In genomic region chr3:14178247-14179113, GRCh38 we compare ENCODE assay signal across 1 cellular context.
TF ChIP-seq lines count a peak whose summit lies in the region.

TSS of gene LSM3 (plus strand) at chr3:14178817. CDS start at chr3:14178861, 44 bp downstream.
TSS of gene XPC (minus strand) at chr3:14178601. CDS start at chr3:14178568, 33 bp downstream.

TF ChIP-seq in K562, 482 proteins besides CTCF, POLR2A, EP300 and RAD21 (continued from another document and continues in another):
- no peak for TF ChIP-seq U2AF2 (optimal IDR thresholded peaks at IDR 0.05; ENCODE audit: low read depth, low read length)
- TF ChIP-seq SRSF1 (IDR thresholded peaks at IDR 0.05; ENCODE audit: low read depth, low read length) = no peak
- peak; percentile 90 to 91 for TF ChIP-seq NRF1 (conservative IDR thresholded peaks at IDR 0.05 in 1 of 2, IDR thresholded peaks at IDR 0.05 in 1 of 2)
- TF ChIP-seq RNF2 (IDR thresholded peaks at IDR 0.05) = no peak
- TF ChIP-seq MCM7 (IDR thresholded peaks at IDR 0.05) = no peak
- TF ChIP-seq ZKSCAN8 (CRISPR knock-in tag; IDR thresholded peaks at IDR 0.05) = no peak
- TF ChIP-seq FOXK1 (CRISPR knock-in tag; IDR thresholded peaks at IDR 0.05; ENCODE audit: borderline replicate concordance) = peak; percentile 78; the same call in 1 of the 2 replicates
- TF ChIP-seq SMAD4 (CRISPR knock-in tag; conservative IDR thresholded peaks at IDR 0.05) = peak; percentile 95
- TF ChIP-seq ZBTB7A (IDR thresholded peaks at IDR 0.05; ENCODE audit: borderline replicate concordance, control insufficient read depth, low read depth, low read length) = peak; percentile 56; the same call in 1 of the 2 replicates
- peak; percentile 72 for TF ChIP-seq EGR1 (conservative IDR thresholded peaks at IDR 0.05)
- no peak for TF ChIP-seq SMARCC2 (IDR thresholded peaks at IDR 0.05; ENCODE audit: low read depth)
- peak; percentile 100 for TF ChIP-seq RBFOX2 (IDR thresholded peaks at IDR 0.05; ENCODE audit: low read depth, low read length)
- peak; percentile 90 for TF ChIP-seq CCNT2 (IDR thresholded peaks at IDR 0.05; ENCODE audit: borderline replicate concordance, extremely low read depth, insufficient read length, low read depth, low read length)
- TF ChIP-seq JUNB (CRISPR knock-in tag; conservative IDR thresholded peaks at IDR 0.05) = no peak
- peak; percentile 75; the same call in 1 of the 2 replicates for TF ChIP-seq THAP7 (CRISPR knock-in tag; IDR thresholded peaks at IDR 0.05)
- TF ChIP-seq CXXC5 (CRISPR knock-in tag; IDR thresholded peaks at IDR 0.05) = peak; percentile 94
- TF ChIP-seq ZNF76 (CRISPR knock-in tag; IDR thresholded peaks at IDR 0.05; ENCODE audit: borderline replicate concordance) = 0 out of 2 replicates have a peak, but pooled peaks have one; percentile 71
- peak; percentile 87 for TF ChIP-seq TFAP4 (CRISPR knock-in tag; IDR thresholded peaks at IDR 0.05; ENCODE audit: borderline replicate concordance)
- 0 out of 2 replicates have a peak, but pooled peaks have one; percentile 33 for TF ChIP-seq MTA1 (IDR thresholded peaks at IDR 0.05; ENCODE audit: borderline replicate concordance)
- 0 out of 4 replicates have a peak, but pooled peaks of 1 of the 2 experiments have one; percentile 33 for TF ChIP-seq TBL1XR1 (IDR thresholded peaks at IDR 0.05; ENCODE audit: low read length in 2 of 2)
- no peak for TF ChIP-seq ZNF3 (CRISPR knock-in tag; IDR thresholded peaks at IDR 0.05)
- peak; percentile 44; the same call in 1 of the 2 replicates for TF ChIP-seq ZNF316 (IDR thresholded peaks at IDR 0.05)
- TF ChIP-seq ELF1 (tag; IDR thresholded peaks at IDR 0.05) = peak; percentile 99
- peak; percentile 80 to 81 for TF ChIP-seq NONO (IDR thresholded peaks at IDR 0.05; ENCODE audit: low read depth in 2 of 2, low read length in 1 of 2)
- peak; percentile 90 for TF ChIP-seq ZBTB1 (CRISPR knock-in tag; IDR thresholded peaks at IDR 0.05; ENCODE audit: borderline replicate concordance, low read depth)
- no peak for TF ChIP-seq ZNF324 (CRISPR knock-in tag; IDR thresholded peaks at IDR 0.05)
- TF ChIP-seq MAX (CRISPR knock-in tag; IDR thresholded peaks at IDR 0.05) = peak; percentile 87
- TF ChIP-seq BRD4 (IDR thresholded peaks at IDR 0.05) = peak; percentile 48; the same call in 1 of the 2 replicates
- 0 out of 2 replicates have a peak, but pooled peaks have one; percentile 31 for TF ChIP-seq ZNF134 (CRISPR knock-in tag; conservative IDR thresholded peaks at IDR 0.05)
- TF ChIP-seq HINFP (tag; conservative IDR thresholded peaks at IDR 0.05; ENCODE audit: low read depth) = peak; percentile 64
- peak; percentile 97 for TF ChIP-seq C11orf30 (IDR thresholded peaks at IDR 0.05; ENCODE audit: low read depth)
- no peak for TF ChIP-seq HDGF (IDR thresholded peaks at IDR 0.05)
- TF ChIP-seq MEIS2 (IDR thresholded peaks at IDR 0.05; ENCODE audit: partially characterized antibody) = peak; percentile 29
- peak; percentile 82 to 87; a peak in 2 of 4 replicates for TF ChIP-seq SIN3A (IDR thresholded peaks at IDR 0.05; ENCODE audit: borderline replicate concordance in 2 of 2, control insufficient read depth in 1 of 2, low read depth in 2 of 2, low read length in 2 of 2)
- TF ChIP-seq ZFP91 (CRISPR knock-in tag; IDR thresholded peaks at IDR 0.05) = 0 out of 2 replicates have a peak, but pooled peaks have one; percentile 20
- peak; percentile 25 for TF ChIP-seq NEUROD1 (IDR thresholded peaks at IDR 0.05; ENCODE audit: borderline replicate concordance, low read depth, low read length, partially characterized antibody)
- TF ChIP-seq ARID2 (IDR thresholded peaks at IDR 0.05) = 0 out of 2 replicates have a peak, but pooled peaks have one; percentile 15
- peak; percentile 87 for TF ChIP-seq E2F4 (CRISPR knock-in tag; IDR thresholded peaks at IDR 0.05; ENCODE audit: low read depth)
- TF ChIP-seq CBFA2T3 (IDR thresholded peaks at IDR 0.05) = peak; percentile 21; the same call in 1 of the 2 replicates
- TF ChIP-seq GMEB1 (CRISPR knock-in tag; IDR thresholded peaks at IDR 0.05) = peak; percentile 66
- peak; percentile 99 for TF ChIP-seq RBM25 (IDR thresholded peaks at IDR 0.05; ENCODE audit: low read depth, low read length, severe bottlenecking)
- TF ChIP-seq ZBTB40 (IDR thresholded peaks at IDR 0.05) = peak; percentile 94
- TF ChIP-seq ZBTB40 (CRISPR knock-in tag; IDR thresholded peaks at IDR 0.05) = no peak
